14 cellular contexts compared by ENCODE assay signal in genomic region chr3:72427575-72427974, GRCh38. TPM values are rescaled to one million over a fixed set of nuclear protein-coding genes. Genes with fewer than 3 reads are reported as not detected.
DNase-seq lines count a peak whose midpoint lies in the region; ATAC-seq, FAIRE-seq and TF ChIP-seq lines count a peak whose summit lies in the region.
"Had no signal": no experiment of that assay in that cellular context is flagged by ENCODE, and none has a peak within 500 bp of the region (broad histone marks: within the 10 kb centered on the region; RNA-seq: fewer than 3 reads in every experiment).

No MANE protein-coding gene starts in this region.

- no peak overlapping the region for H3K9ac ChIP-seq in GM12878 (ENCODE audit: control insufficient read depth, insufficient read depth, low read length)

- peak overlapping the region; percentile 90 for H3K27ac Mint-ChIP-seq in activated CD4-positive, alpha-beta T cell treated with anti-CD3 and anti-CD28 coated beads, Interleukin-2, amount 10 ng/mL, durations not matched to agents 24 days and 14 days
- H3K27ac Mint-ChIP-seq in IgD-negative memory B cell (peak overlapping the region in 1 of 3 donors; percentile 82), progenitor cell of endocrine pancreas (peak overlapping the region; percentile 48)

- peaks cover 36% of the 10 kb centered on the region for H3K79me2 ChIP-seq in GM12878 (ENCODE audit: control insufficient read depth, insufficient read depth, low read length)

- H3K4me2 ChIP-seq in GM12878 (ENCODE audit: control insufficient read depth, insufficient read depth), result peak overlapping the region; percentile 81

- no peak for TF ChIP-seq EP300 in GM12878 (IDR thresholded peaks at IDR 0.05; ENCODE audit: borderline replicate concordance in 1 of 2, control insufficient read depth in 1 of 2, low read depth in 2 of 2, low read length in 2 of 2)

- no peaks in the 10 kb centered on the region for H3K27me3 ChIP-seq in GM12878 (replicated peaks in 1 of 2; ENCODE audit: control insufficient read depth in 2 of 2, insufficient read depth in 2 of 2, low read length in 1 of 2)

- peaks cover 4% of the 10 kb centered on the region for H4K20me1 ChIP-seq in GM12878 (ENCODE audit: control insufficient read depth, insufficient read depth)

- peaks cover under 1% of the 10 kb centered on the region for H3K9me3 Mint-ChIP-seq in activated CD4-positive, alpha-beta T cell treated with anti-CD3 and anti-CD28 coated beads, Interleukin-2, amount 10 ng/mL, durations not matched to agents 24 days and 14 days
- H3K9me3 Mint-ChIP-seq in IgD-negative memory B cell (peaks cover 0 to 1% (median 0%) of the 10 kb centered on the region in 3 donors), progenitor cell of endocrine pancreas (ENCODE audit: low read depth) (peaks cover under 1% of the 10 kb centered on the region)

- peaks cover 58% of the 10 kb centered on the region for H3K4me1 Mint-ChIP-seq in activated CD4-positive, alpha-beta T cell treated with anti-CD3 and anti-CD28 coated beads, Interleukin-2, amount 10 ng/mL, durations not matched to agents 24 days and 14 days
- H3K4me1 Mint-ChIP-seq in IgD-negative memory B cell, result peaks cover 43 to 53% (median 46%) of the 10 kb centered on the region in 3 donors
- H3K4me1 Mint-ChIP-seq in progenitor cell of endocrine pancreas (ENCODE audit: low read depth), result peaks cover 47% of the 10 kb centered on the region

- no peaks in the 10 kb centered on the region for H3K36me3 ChIP-seq in GM12878 (ENCODE audit: control insufficient read depth in 2 of 2, insufficient read depth in 2 of 2, low read length in 1 of 2)

- TF ChIP-seq CTCF in GM12878 (IDR thresholded peaks at IDR 0.05 in 2 of 3, conservative IDR thresholded peaks at IDR 0.05 in 1 of 3; ENCODE audit: control insufficient read depth in 2 of 3, extremely low read depth in 1 of 3, insufficient read depth in 1 of 3, low read depth in 3 of 3, low read length in 3 of 3) (no peak), progenitor cell of endocrine pancreas (IDR thresholded peaks at IDR 0.05; ENCODE audit: unreplicated experiment) (no peak)

- no peaks in the 10 kb centered on the region for H3K27me3 Mint-ChIP-seq in activated CD4-positive, alpha-beta T cell treated with anti-CD3 and anti-CD28 coated beads, Interleukin-2, amount 10 ng/mL, durations not matched to agents 24 days and 14 days
- no peaks in the 10 kb centered on the region for H3K27me3 Mint-ChIP-seq in IgD-negative memory B cell
- no peaks in the 10 kb centered on the region for H3K27me3 Mint-ChIP-seq in progenitor cell of endocrine pancreas

- no peak for TF ChIP-seq POLR2A in GM12878 (IDR thresholded peaks at IDR 0.05; ENCODE audit: low read depth, low read length)

- peak overlapping the region; percentile 37; the same call in 1 of the 2 replicates for H3K27ac ChIP-seq in GM12878 (ENCODE audit: control insufficient read depth, insufficient read depth)
- H3K27ac ChIP-seq: skin epidermis had no signal

- DNase-seq in activated CD4-positive, alpha-beta T cell treated with anti-CD3 and anti-CD28 coated beads, Interleukin-2, amount 10 ng/mL, durations not matched to agents 24 days and 14 days, result no peak
- DNase-seq in activated CD4-positive, alpha-beta T cell treated with anti-CD3 and anti-CD28 coated beads, Interleukin-2, amount 50 U/mL, for 48 hours, result no peak
- DNase-seq in GM12878 (ENCODE audit: low read depth, low spot score) (no peak), progenitor cell of endocrine pancreas (ENCODE audit: low spot score, unreplicated experiment) (no peak), medulla oblongata (ENCODE audit: extremely low spot score) (no peak), occipital lobe (lab: John Stamatoyannopoulos, UW) (no peak)
- DNase-seq: 8988T; activated CD4-positive, alpha-beta T cell treated with anti-CD3 and anti-CD28 coated beads for 48 hours; NCI-H1417 treated with DMSO at 0.1 percent for 48 hours; NCI-H446 treated with DMSO at 0.1 percent for 48 hours had no signal

- CTCF ChIA-PET in GM12878 (lab: Yijun Ruan, JAX), result interaction anchor here (1.0 kb wide), 1 partner anchor 37 kb away, joined by 3 read pairs; no protein-coding TSS in a partner anchor

- intact Hi-C loops in activated CD4-positive, alpha-beta T cell treated with anti-CD3 and anti-CD28 coated beads, Interleukin-2, amount 10 ng/mL, durations not matched to agents 24 days and 14 days (cut with micrococcal nuclease), result loop anchor here (1.0 to 5.0 kb wide), 11 partner anchors 47 to 705 kb away; no protein-coding TSS in a partner anchor
- intact Hi-C loops in GM12878 (cut with micrococcal nuclease; ENCODE audit: unreplicated experiment), result loop anchor here (1.0 to 5.0 kb wide), 5 partner anchors 19 to 395 kb away; partner anchors contain the start of gene RYBP

- SMC1A ChIA-PET in GM12878 (lab: Charles Lee; ENCODE audit: uncharacterized antibody, unreplicated experiment), result interaction anchor here (0.7 to 4.4 kb wide), 5 partner anchors 10 to 304 kb away, joined by 3 to 41 read pairs (median 3); no protein-coding TSS in a partner anchor

- ATAC-seq in GM12878 (peak; percentile 57), HG02884 (IDR thresholded peaks at IDR 0.05; ENCODE audit: unreplicated experiment) (no peak)

- no peak for TF ChIP-seq RAD21 in GM12878 (IDR thresholded peaks at IDR 0.05; ENCODE audit: insufficient read depth, low read depth, low read length)

- peaks cover 28% of the 10 kb centered on the region for H3K4me1 ChIP-seq in GM12878 (ENCODE audit: control insufficient read depth, insufficient read depth, low read length)

- H3K36me3 Mint-ChIP-seq in activated CD4-positive, alpha-beta T cell treated with anti-CD3 and anti-CD28 coated beads, Interleukin-2, amount 10 ng/mL, durations not matched to agents 24 days and 14 days (ENCODE audit: low read depth), result peaks cover 43% of the 10 kb centered on the region
- H3K36me3 Mint-ChIP-seq in IgD-negative memory B cell (peaks cover 6% of the 10 kb centered on the region), progenitor cell of endocrine pancreas (ENCODE audit: insufficient read depth) (peaks cover 2% of the 10 kb centered on the region)

- RAD21 ChIA-PET in GM12878 (lab: Charles Lee; ENCODE audit: unreplicated experiment), result interaction anchor here (0.9 to 1.5 kb wide), 5 partner anchors 12 to 552 kb away, joined by 3 to 4 read pairs (median 3); no protein-coding TSS in a partner anchor

- no TSS peak for BruUV-seq in GM12878 (replicated peaks; lab: Mats Ljungman, UMichigan)

- in situ Hi-C loops in GM12878 (cut with MboI), result no loop called here

- POLR2A ChIA-PET in GM12878 (lab: Charles Lee), result interaction anchor here (0.5 to 0.9 kb wide), 2 partner anchors 13 to 550 kb away, joined by 3 to 4 read pairs; no protein-coding TSS in a partner anchor

- peak overlapping the region; percentile 55 for H3K4me3 Mint-ChIP-seq in activated CD4-positive, alpha-beta T cell treated with anti-CD3 and anti-CD28 coated beads, Interleukin-2, amount 10 ng/mL, durations not matched to agents 24 days and 14 days
- H3K4me3 Mint-ChIP-seq in IgD-negative memory B cell (peak overlapping the region; percentile 54 to 94 (median 84)), progenitor cell of endocrine pancreas (ENCODE audit: low read depth) (no peak overlapping the region)

- WGBS in GM12878 (ENCODE audit: insufficient coverage, insufficient replicate concordance, low lambda C conversion rate, missing lambda C conversion rate), result 9% methylated on average over 8 of the region's 8 CpGs

- FAIRE-seq in GM12878 (lab: Jason Lieb, UNC), result peak; percentile 47
- FAIRE-seq: RCC 7860 had no signal

- H3K9me3 ChIP-seq in GM12878 (replicated peaks; ENCODE audit: control insufficient read depth, insufficient read depth, low read length), result no peaks in the 10 kb centered on the region; the same call in 1 of the 3 replicates

- H3K4me3 ChIP-seq in GM12878, result peak overlapping the region; percentile 27; the same call in 1 of the 2 replicates
- H3K4me3 ChIP-seq: skin epidermis had no signal

- H2AFZ ChIP-seq in GM12878 (ENCODE audit: control insufficient read depth, low read depth, low read length), result no peak overlapping the region

TF ChIP-seq in GM12878, 131 proteins besides CTCF, POLR2A, EP300 and RAD21 (continues in another document):
- no peak for TF ChIP-seq PML (IDR thresholded peaks at IDR 0.05; ENCODE audit: low read length)
- no peak for TF ChIP-seq SIX5 (IDR thresholded peaks at IDR 0.05; ENCODE audit: low read depth, low read length, severe bottlenecking)
- TF ChIP-seq ZNF24 (IDR thresholded peaks at IDR 0.05), result no peak
- TF ChIP-seq ETV6 (conservative IDR thresholded peaks at IDR 0.05 in 1 of 2, IDR thresholded peaks at IDR 0.05 in 1 of 2; ENCODE audit: borderline replicate concordance in 1 of 2, low read depth in 1 of 2), result peak in 1 of 2 experiments; percentile 14; a peak in 1 of 4 replicates
- no peak for TF ChIP-seq ZNF274 (IDR thresholded peaks at IDR 0.05; ENCODE audit: insufficient read depth, insufficient read length)
- TF ChIP-seq ASH2L (IDR thresholded peaks at IDR 0.05; ENCODE audit: borderline replicate concordance, low read depth), result no peak
- peak; percentile 10 to 20; a peak in 1 of 4 replicates for TF ChIP-seq IKZF2 (IDR thresholded peaks at IDR 0.05)
- 0 out of 2 replicates have a peak, but pooled peaks have one; percentile 12 for TF ChIP-seq NBN (IDR thresholded peaks at IDR 0.05)
- TF ChIP-seq EED (IDR thresholded peaks at IDR 0.05; ENCODE audit: low read depth), result 0 out of 2 replicates have a peak, but pooled peaks have one; percentile 14
- TF ChIP-seq ZNF217 (IDR thresholded peaks at IDR 0.05), result no peak

RNA-seq across cellular contexts. Expression of gene RYBP, which starts 18.8 kb away (rescaled TPM):
- 61.0 and 62.0 TPM in 2 replicates for total RNA-seq in activated CD4-positive, alpha-beta T cell treated with anti-CD3 and anti-CD28 coated beads, Interleukin-2, amount 10 ng/mL, durations not matched to agents 24 days and 14 days
- polyA plus RNA-seq in IgD-negative memory B cell (2.4 TPM), GM12878 (2011; rRNA removed) (14.4 and 18.1 TPM in 2 replicates), GM12878 (2014; fragmentation: Illumina TruSeq; extraction: Trizol) (8.8 and 9.3 TPM in 2 replicates), GM12878 (2014; fragmentation: Nextera tagmentation; extraction: Ambion mirVana) (1 to 10 TPM; 2.4 to 3.3 TPM), GM12878 (2014; rRNA removed) (3.8 and 4.4 TPM in 2 replicates), GM12878 (2016; fragmentation: Nextera tagmentation; extraction: Ambion mirVana) (1 to 10 TPM; 1.2 to 1.3 TPM)
- 19.3 and 19.4 TPM in 2 replicates for total RNA-seq in GM12878 (2013; cell fraction: nucleolus; rRNA removed)
- total RNA-seq in GM12878 (2014; rRNA removed) (3.7 and 4.1 TPM in 2 replicates), GM12878 (2014; rRNA removed; fragmentation: Illumina TruSeq; extraction: Trizol) (6.6 and 6.8 TPM in 2 replicates), GM12878 (2021) (6.3 and 6.9 TPM in 2 replicates), progenitor cell of endocrine pancreas (30.1 TPM in 2 replicates), occipital lobe (33.2 TPM)
- 4.0 TPM for polyA plus RNA-seq in GM12878 (2011; ENCODE audit: low read depth)
- polyA plus RNA-seq in GM12878 (2011; cell fraction: cytosol; rRNA removed), result 4.8 and 6.7 TPM in 2 replicates
- polyA plus RNA-seq in GM12878 (2011; cell fraction: nucleus; rRNA removed), result 7.5 TPM in 2 replicates
- 6.3 and 9.8 TPM in 2 replicates for polyA plus RNA-seq in GM12878 (2012)
- polyA minus RNA-seq in GM12878 (2011; rRNA and poly(A)+ RNA removed), result 8.2 and 11.0 TPM in 2 replicates
- 4.9 and 5.8 TPM in 2 replicates for polyA minus RNA-seq in GM12878 (2011; cell fraction: cytosol; rRNA and poly(A)+ RNA removed)
- polyA minus RNA-seq in GM12878 (2011; cell fraction: nucleus; rRNA and poly(A)+ RNA removed), result 7.7 and 9.3 TPM in 2 replicates
